Comparison of ENCODE assay signal across 11 cellular contexts in genomic region chr2:46331099-46331766, GRCh38. TPM values are rescaled to one million over a fixed set of nuclear protein-coding genes. Genes with fewer than 3 reads are reported as not detected.
DNase-seq lines count a peak whose midpoint lies in the region; ATAC-seq and TF ChIP-seq lines count a peak whose summit lies in the region.
"Had no signal": no experiment of that assay in that cellular context is flagged by ENCODE, and none has a peak within 500 bp of the region (broad histone marks: within the 10 kb centered on the region; RNA-seq: fewer than 3 reads in every experiment).

No MANE protein-coding gene starts in this region.

- no peak for TF ChIP-seq POLR2A in breast epithelium (IDR thresholded peaks at IDR 0.05)

- peaks cover 10 to 63% of the 10 kb centered on the region in 2 donors for H3K4me1 ChIP-seq in breast epithelium
- H3K4me1 ChIP-seq in hepatocyte (ENCODE audit: insufficient read depth): peaks cover 70% of the 10 kb centered on the region
- peaks cover 69% of the 10 kb centered on the region for H3K4me1 ChIP-seq in skeletal muscle satellite cell (ENCODE audit: control insufficient read depth, insufficient read depth, low read length)

- no peaks in the 10 kb centered on the region for H3K9me2 ChIP-seq in hepatocyte (replicated peaks; ENCODE audit: insufficient read depth)

- H3K27me3 ChIP-seq in breast epithelium (no peaks in the 10 kb centered on the region), hepatocyte (no peaks in the 10 kb centered on the region), skeletal muscle satellite cell (ENCODE audit: control insufficient read depth, insufficient read depth, low read length) (no peaks in the 10 kb centered on the region)

- TF ChIP-seq CTCF in breast epithelium (IDR thresholded peaks at IDR 0.05) (no peak), hepatocyte (IDR thresholded peaks at IDR 0.05; ENCODE audit: poor library complexity) (no peak)

- H3K4me2 ChIP-seq in hepatocyte (peak overlapping the region; percentile 58), skeletal muscle satellite cell (ENCODE audit: low read length) (peak overlapping the region; percentile 55)

- H4K20me1 ChIP-seq in hepatocyte (ENCODE audit: insufficient read depth, poor library complexity, severe bottlenecking): peaks cover 4% of the 10 kb centered on the region

- H2AFZ ChIP-seq in hepatocyte: no peak overlapping the region

- H3K9ac ChIP-seq in skeletal muscle satellite cell (ENCODE audit: low read depth, low read length): peak overlapping the region; percentile 69

- intact Hi-C loops in breast epithelium (cut with DNase I; ENCODE audit: low total_unique reads): no loop called here

- 32% methylated on average over 8 of the region's 8 CpGs for WGBS in hepatocyte (ENCODE audit: low lambda C conversion rate, missing lambda C conversion rate)

- DNase-seq in EL (peak; percentile 68), breast epithelium (ENCODE audit: low spot score in 2 of 2) (no peak), hepatocyte (ENCODE audit: low spot score) (peak; percentile 49), NCI-H187 (lab: John Stamatoyannopoulos, UW) (no peak), SW480 (ENCODE audit: low spot score) (no peak), NCI-H2081 (lab: John Stamatoyannopoulos, UW) (no peak)
- DNase-seq: CD8-positive, alpha-beta T cell; NCI-H1092 had no signal

- peaks cover 68% of the 10 kb centered on the region for H3K79me2 ChIP-seq in hepatocyte

- H3K9me3 ChIP-seq in breast epithelium (no peaks in the 10 kb centered on the region), hepatocyte (ENCODE audit: low read depth) (no peaks in the 10 kb centered on the region), skeletal muscle satellite cell (replicated peaks; ENCODE audit: low read length) (no peaks in the 10 kb centered on the region)

- no peaks in the 10 kb centered on the region for H3K36me3 ChIP-seq in breast epithelium
- no peaks in the 10 kb centered on the region for H3K36me3 ChIP-seq in hepatocyte (replicated peaks; ENCODE audit: insufficient read depth, low read depth)
- H3K36me3 ChIP-seq in skeletal muscle satellite cell (ENCODE audit: insufficient read depth, low read length): no peaks in the 10 kb centered on the region

- peak overlapping the region in 1 of 3 donors; percentile 18 for H3K4me3 ChIP-seq in breast epithelium
- H3K4me3 ChIP-seq in hepatocyte: no peak overlapping the region
- no peak overlapping the region for H3K4me3 ChIP-seq in skeletal muscle satellite cell (ENCODE audit: low read length)

- H3K27ac ChIP-seq in breast epithelium: peak overlapping the region; percentile 71 to 92
- peak overlapping the region; percentile 64 for H3K27ac ChIP-seq in hepatocyte
- H3K27ac ChIP-seq: HL-60 had no signal

- ATAC-seq in activated CD4-positive, CD25-positive, alpha-beta regulatory T cell treated with anti-CD3 and anti-CD28 coated beads, Interleukin-2, amount 50 U/mL, for 24 hours: no peak
- ATAC-seq: CD8-positive, alpha-beta T cell had no signal

RNA-seq across cellular contexts. Expression of gene EPAS1, which starts 34.0 kb away (rescaled TPM):
- total RNA-seq in breast epithelium: 100 to 1,000 TPM in 2 of 3 donors, 10 to 100 TPM in 1; 92.5 to 274 (median 229) TPM
- total RNA-seq in hepatocyte: 98.3 and 112 TPM in 2 replicates
- 111 and 115 TPM in 2 replicates for polyA plus RNA-seq in hepatocyte
- 46.3 and 63.6 TPM in 2 replicates for total RNA-seq in skeletal muscle satellite cell (2012; rRNA removed)

Comparison
In these comparisons a context has a peak if more than half of its experiments do, and no peak if none do; other contexts are left out.
1. DNase-seq: peak in EL (single experiment) and hepatocyte (single experiment); none in breast epithelium (0 of 2), NCI-H187 (0 of 2), SW480 (single experiment) and NCI-H2081 (0 of 2).